22 cellular contexts compared by ENCODE assay signal in genomic region chr17:4769628-4770027, GRCh38.
A peak's percentile ranks its signal among the peaks of the same experiment; 100 is the strongest.
DNase-seq lines count a peak whose midpoint lies in the region; ATAC-seq and TF ChIP-seq lines count a peak whose summit lies in the region.
"Had no signal": no experiment of that assay in that cellular context is flagged by ENCODE, and none has a peak within 500 bp of the region (broad histone marks: within the 10 kb centered on the region; RNA-seq: fewer than 3 reads in every experiment).

No MANE protein-coding gene starts in this region.

- H3K4me3 ChIP-seq in BLaER1 treated with 17β-estradiol and CSF1 and Interleukin-3, amounts not matched to agents 10 nM and 100 nM = no peak overlapping the region
- H3K4me3 ChIP-seq in adipocyte (ENCODE audit: low read length) = no peak overlapping the region
- H3K4me3 ChIP-seq in brain microvascular endothelial cell (ENCODE audit: low read depth, low read length) = no peak overlapping the region

- H3K4me1 ChIP-seq in BLaER1 treated with 17β-estradiol and CSF1 and Interleukin-3, amounts not matched to agents 10 nM and 100 nM = peaks cover 57 to 100% (median 84%) of the 10 kb centered on the region in 10 experiments
- no peaks in the 10 kb centered on the region for H3K4me1 ChIP-seq in adipocyte (ENCODE audit: control insufficient read depth, insufficient read depth, low read length)

- in situ Hi-C loops in brain microvascular endothelial cell (cut with HindIII; ENCODE audit: low pct_ligation_motif_present, low sequenced_read_pairs) = no loop called here

- no peak overlapping the region for H3K9ac ChIP-seq in BLaER1 treated with 17β-estradiol and CSF1 and Interleukin-3, amounts not matched to agents 10 nM and 100 nM
- no peak overlapping the region for H3K9ac ChIP-seq in adipocyte (ENCODE audit: low read length)

- no peaks in the 10 kb centered on the region for H4K20me1 ChIP-seq in BLaER1 treated with 17β-estradiol and CSF1 and Interleukin-3, amounts not matched to agents 10 nM and 100 nM

- peak overlapping the region in 6 of 11 experiments; percentile 27 to 98 (median 95); a peak in 9 of 22 replicates for H3K27ac ChIP-seq in BLaER1 treated with 17β-estradiol and CSF1 and Interleukin-3, amounts not matched to agents 10 nM and 100 nM
- H3K27ac ChIP-seq in brain microvascular endothelial cell = no peak overlapping the region

- ATAC-seq in HG03460 (IDR thresholded peaks at IDR 0.05; ENCODE audit: unreplicated experiment) = no peak
- ATAC-seq: WTC11 had no signal

- no peaks in the 10 kb centered on the region for H3K9me3 ChIP-seq in BLaER1 treated with 17β-estradiol and CSF1 and Interleukin-3, amounts not matched to agents 10 nM and 100 nM (replicated peaks in 1 of 11)
- no peaks in the 10 kb centered on the region for H3K9me3 ChIP-seq in adipocyte (ENCODE audit: control insufficient read depth, low read length)

- H3K27me3 ChIP-seq in BLaER1 treated with 17β-estradiol and CSF1 and Interleukin-3, amounts not matched to agents 10 nM and 100 nM = no peaks in the 10 kb centered on the region
- H3K27me3 ChIP-seq in adipocyte (replicated peaks; ENCODE audit: control insufficient read depth, insufficient read depth, low read length) (peaks cover 27% of the 10 kb centered on the region), brain microvascular endothelial cell (replicated peaks) (peaks cover 4% of the 10 kb centered on the region)

- H3K4me2 ChIP-seq in BLaER1 treated with 17β-estradiol and CSF1 and Interleukin-3, amounts not matched to agents 10 nM and 100 nM = peak overlapping the region in 6 of 11 experiments; percentile 28 to 87 (median 76); a peak in 10 of 22 replicates

- DNase-seq in HCEC 1CT (peak; percentile 30), adipocyte (ENCODE audit: low read depth) (peak; percentile 15), kidney glomerular epithelial cell (lab: John Stamatoyannopoulos, UW) (peak; percentile 24), brain microvascular endothelial cell (no peak), NCI-H1092 treated with DMSO at 0.1 percent for 48 hours (lab: John Stamatoyannopoulos, UW) (no peak)
- DNase-seq: activated CD4-positive, alpha-beta memory T cell treated with anti-CD3 and anti-CD28 coated beads, Interleukin-2, amount 10 ng/mL, durations not matched to agents 7 days and 5 days; activated naive CD4-positive, alpha-beta T cell treated with Interleukin-2 at 50 U/mL for 16 hours; activated T-cell treated with anti-CD3 and anti-CD28 coated beads, Interleukin-2, amount 50 U/mL, for 24 hours; AML-193; amygdala; DMS79 treated with DMSO at 0.1 percent for 48 hours; foreskin melanocyte; hippocampal formation; islet precursor cell; NCI-H1436; NCI-H524; stimulated activated CD4-positive, alpha-beta T cell treated with anti-CD3 and anti-CD28 coated beads, Interleukin-2, amount 100 ng/mL, for 48 hours; stimulated activated naive B cell treated with anti-CD40 and anti-IgM and Interleukin-4, amounts not matched to agents 10 μg/mL and 1 μg/mL and 100 μg/mL, for 72 hours; T1000 had no signal

- H3K36me3 ChIP-seq in BLaER1 treated with 17β-estradiol and CSF1 and Interleukin-3, amounts not matched to agents 10 nM and 100 nM = no peaks in the 10 kb centered on the region
- H3K36me3 ChIP-seq in adipocyte (ENCODE audit: control insufficient read depth, insufficient read depth, low read length, severe bottlenecking) (no peaks in the 10 kb centered on the region), brain microvascular endothelial cell (replicated peaks) (no peaks in the 10 kb centered on the region)

- TF ChIP-seq CTCF in brain microvascular endothelial cell (IDR thresholded peaks at IDR 0.05; ENCODE audit: low read depth, low read length, missing control alignments) = no peak

Comparison
In these comparisons a context has a peak if more than half of its experiments do, and no peak if none do; other contexts are left out.
1. DNase-seq: peak in HCEC 1CT (single experiment), adipocyte (single experiment) and kidney glomerular epithelial cell (single experiment); none in brain microvascular endothelial cell (single experiment) and NCI-H1092 treated with DMSO at 0.1 percent for 48 hours (single experiment).